ENCODE assay signal across 11 cellular contexts in the genomic region with DNA sequence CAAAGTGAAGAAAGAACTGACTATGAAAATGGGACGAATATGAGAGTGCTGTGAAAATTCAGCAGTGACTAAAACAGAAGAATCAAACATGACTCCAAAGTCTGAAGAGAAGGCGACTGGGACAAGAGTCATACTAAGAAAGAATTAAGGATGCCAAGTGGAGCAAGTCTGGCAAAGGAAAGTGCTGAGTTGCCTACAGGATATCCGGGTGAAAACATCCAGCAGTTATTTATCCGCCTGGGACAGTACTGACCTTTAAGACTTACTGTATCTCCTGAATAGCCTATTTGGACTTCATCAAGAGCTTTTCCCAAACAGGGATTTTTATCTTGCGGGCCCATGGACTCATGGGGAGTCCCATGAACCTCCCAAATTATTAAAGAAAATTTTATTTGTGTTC. TPM values are rescaled to one million over a fixed set of nuclear protein-coding genes. Genes with fewer than 3 reads are reported as not detected.
DNase-seq lines count a peak whose midpoint lies in the region; ATAC-seq, FAIRE-seq and TF ChIP-seq lines count a peak whose summit lies in the region.
"Had no signal": no experiment of that assay in that cellular context is flagged by ENCODE, and none has a peak within 500 bp of the region (broad histone marks: within the 10 kb centered on the region; RNA-seq: fewer than 3 reads in every experiment).

No MANE protein-coding gene starts in this region.

- H3K36me3 Mint-ChIP-seq in activated CD4-positive, alpha-beta memory T cell treated with anti-CD3 and anti-CD28 coated beads, Interleukin-2, amount 10 ng/mL, durations not matched to agents 7 days and 5 days (ENCODE audit: low read depth), result no peaks in the 10 kb centered on the region

- H3K4me3 ChIP-seq in gastroesophageal sphincter (no peak overlapping the region), skeletal muscle tissue (ENCODE audit: low read length in 3 of 3) (no peak overlapping the region), small intestine (ENCODE audit: low read depth in 1 of 2, low read length in 2 of 2) (no peak overlapping the region)

- WGBS in gastroesophageal sphincter (ENCODE audit: low coverage in 1 of 2), 2 donors, result 34 to 54% methylated on average over 5 of the region's 5 CpGs
- WGBS in small intestine, 3 donors, result 74 to 88% (median 83%) methylated on average over 5 of the region's 5 CpGs

- no peak overlapping the region for H3K27ac Mint-ChIP-seq in activated CD4-positive, alpha-beta memory T cell treated with anti-CD3 and anti-CD28 coated beads, Interleukin-2, amount 10 ng/mL, durations not matched to agents 7 days and 5 days

- no peaks in the 10 kb centered on the region for H3K9me3 Mint-ChIP-seq in activated CD4-positive, alpha-beta memory T cell treated with anti-CD3 and anti-CD28 coated beads, Interleukin-2, amount 10 ng/mL, durations not matched to agents 7 days and 5 days

- peak; percentile 79 for DNase-seq in EL
- DNase-seq in amniotic epithelial cell (ENCODE audit: low read depth), result peak; percentile 63
- no peak for DNase-seq in activated CD4-positive, alpha-beta memory T cell treated with anti-CD3 and anti-CD28 coated beads, Interleukin-2, amount 10 ng/mL, durations not matched to agents 7 days and 5 days
- DNase-seq in small intestine, result no peak
- no peak for DNase-seq in activated CD8-positive, alpha-beta memory T cell treated with anti-CD3 and anti-CD28 coated beads, Interleukin-2, amount 50 U/mL, for 4 hours
- DNase-seq: activated CD4-positive, alpha-beta T cell treated with anti-CD3 and anti-CD28 coated beads, Interleukin-2, amount 50 U/mL, for 4 hours; central memory CD4-positive, alpha-beta T cell; stimulated activated CD4-positive, alpha-beta T cell treated with anti-CD3 and anti-CD28 coated beads, Interleukin-4, amount 100 ng/mL, for 4 hours had no signal

- H3K4me1 Mint-ChIP-seq in activated CD4-positive, alpha-beta memory T cell treated with anti-CD3 and anti-CD28 coated beads, Interleukin-2, amount 10 ng/mL, durations not matched to agents 7 days and 5 days, result no peaks in the 10 kb centered on the region

- H3K9ac ChIP-seq in skeletal muscle tissue (ENCODE audit: low read depth in 1 of 3, low read length in 3 of 3), result peak overlapping the region in 1 of 3 donors; percentile 4

- H3K36me3 ChIP-seq in gastroesophageal sphincter (no peaks in the 10 kb centered on the region), skeletal muscle tissue (ENCODE audit: control insufficient read depth in 3 of 3, insufficient read depth in 3 of 3, low read length in 3 of 3) (no peaks in the 10 kb centered on the region), small intestine (ENCODE audit: control insufficient read depth in 2 of 2, insufficient read depth in 2 of 2, low read length in 2 of 2) (no peaks in the 10 kb centered on the region)

- H3K27me3 Mint-ChIP-seq in activated CD4-positive, alpha-beta memory T cell treated with anti-CD3 and anti-CD28 coated beads, Interleukin-2, amount 10 ng/mL, durations not matched to agents 7 days and 5 days, result no peaks in the 10 kb centered on the region

- TF ChIP-seq CTCF in gastroesophageal sphincter (IDR thresholded peaks at IDR 0.05), result no peak

- H3K9me3 ChIP-seq in gastroesophageal sphincter (no peaks in the 10 kb centered on the region), skeletal muscle tissue (ENCODE audit: control insufficient read depth in 3 of 3, low read length in 3 of 3) (no peaks in the 10 kb centered on the region), small intestine (ENCODE audit: control insufficient read depth, low read depth) (no peaks in the 10 kb centered on the region)

- H3K27me3 ChIP-seq in gastroesophageal sphincter (no peaks in the 10 kb centered on the region), skeletal muscle tissue (ENCODE audit: control insufficient read depth in 3 of 3, insufficient read depth in 3 of 3, low read length in 3 of 3) (no peaks in the 10 kb centered on the region), small intestine (ENCODE audit: control insufficient read depth in 2 of 2, insufficient read depth in 2 of 2, low read length in 2 of 2) (no peaks in the 10 kb centered on the region)

- POLR2A ChIA-PET in activated CD4-positive, alpha-beta memory T cell treated with anti-CD3 and anti-CD28 coated beads, Interleukin-2, amount 10 ng/mL, durations not matched to agents 7 days and 5 days (lab: Charles Lee), result no interaction called here

- TF ChIP-seq POLR2A in gastroesophageal sphincter (IDR thresholded peaks at IDR 0.05), result no peak

- FAIRE-seq in small intestine (lab: Jason Lieb, UNC), result no peak

- H3K4me1 ChIP-seq in gastroesophageal sphincter, result peaks cover 0 to 22% (median 5%) of the 10 kb centered on the region in 3 donors
- peaks cover 0 to 5% (median 2%) of the 10 kb centered on the region in 3 donors for H3K4me1 ChIP-seq in skeletal muscle tissue (ENCODE audit: control insufficient read depth in 3 of 3, insufficient read depth in 3 of 3, low read length in 3 of 3)
- H3K4me1 ChIP-seq in small intestine (ENCODE audit: control insufficient read depth in 2 of 2, insufficient read depth in 1 of 2, low read depth in 1 of 2, low read length in 1 of 2), result no peaks in the 10 kb centered on the region

- no peak overlapping the region for H3K4me3 Mint-ChIP-seq in activated CD4-positive, alpha-beta memory T cell treated with anti-CD3 and anti-CD28 coated beads, Interleukin-2, amount 10 ng/mL, durations not matched to agents 7 days and 5 days

- ATAC-seq in gastroesophageal sphincter (peak; percentile 42), GM18870 (IDR thresholded peaks at IDR 0.05; ENCODE audit: unreplicated experiment) (no peak)

- TF ChIP-seq EP300 in gastroesophageal sphincter (IDR thresholded peaks at IDR 0.05), result no peak

- H3K27ac ChIP-seq in gastroesophageal sphincter (peak overlapping the region; percentile 54 to 78 (median 62)), skeletal muscle tissue (ENCODE audit: low read depth, low read length) (peak overlapping the region; percentile 7), small intestine (ENCODE audit: low read depth in 1 of 2, low read length in 1 of 2) (peak overlapping the region in 1 of 2 donors; percentile 22)

- CTCF ChIA-PET in activated CD4-positive, alpha-beta memory T cell treated with anti-CD3 and anti-CD28 coated beads, Interleukin-2, amount 10 ng/mL, durations not matched to agents 7 days and 5 days (lab: Charles Lee), result no interaction called here

RNA-seq across cellular contexts. Expression of a gene that starts 41.1 kb away (rescaled TPM):
- total RNA-seq in gastroesophageal sphincter (1 to 10 TPM; 2.4 to 6.7 (median 5.9) TPM), skeletal muscle tissue (4.2 TPM)
- 10 to 100 TPM in 1 of 2 experiments, 1 to 10 TPM in 1; 9.6 to 10.3 TPM for total RNA-seq in activated CD4-positive, alpha-beta memory T cell treated with anti-CD3 and anti-CD28 coated beads, Interleukin-2, amount 10 ng/mL, durations not matched to agents 7 days and 5 days
- polyA plus RNA-seq in small intestine, result 1 to 10 TPM; 1.3 to 4.3 (median 1.9) TPM

Comparison
In these comparisons a context has a peak if more than half of its experiments do, and no peak if none do; other contexts are left out.
1. DNase-seq: peak in EL (single experiment) and amniotic epithelial cell (single experiment); none in activated CD4-positive, alpha-beta memory T cell treated with anti-CD3 and anti-CD28 coated beads, Interleukin-2, amount 10 ng/mL, durations not matched to agents 7 days and 5 days (single experiment), small intestine (single experiment) and activated CD8-positive, alpha-beta memory T cell treated with anti-CD3 and anti-CD28 coated beads, Interleukin-2, amount 50 U/mL, for 4 hours (single experiment).